In the genomic region with DNA sequence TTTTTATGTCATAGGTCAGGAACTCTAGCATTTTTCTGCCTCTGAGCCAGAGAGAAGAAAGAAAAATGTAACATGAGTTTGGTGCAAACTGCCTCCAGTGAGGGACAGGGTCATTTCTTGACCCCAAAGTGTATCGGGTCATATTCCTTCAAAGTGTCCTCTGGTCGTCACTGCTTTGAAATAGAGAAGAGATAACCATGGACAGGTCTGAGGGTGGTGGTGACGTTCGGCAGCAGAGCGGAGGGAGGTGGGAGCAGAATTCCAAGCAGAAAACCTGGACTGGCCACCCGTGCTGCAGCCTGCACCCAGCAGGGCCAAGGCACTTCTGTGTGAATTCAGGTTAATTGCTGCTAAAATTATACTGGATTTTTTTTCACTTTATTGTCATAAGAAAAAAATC, we compare ENCODE assay signal across 16 cellular contexts. TPM values are rescaled to one million over a fixed set of nuclear protein-coding genes. Genes with fewer than 3 reads are reported as not detected.
DNase-seq lines count a peak whose midpoint lies in the region; ATAC-seq, FAIRE-seq and TF ChIP-seq lines count a peak whose summit lies in the region.
"Had no signal": no experiment of that assay in that cellular context is flagged by ENCODE, and none has a peak within 500 bp of the region (broad histone marks: within the 10 kb centered on the region; RNA-seq: fewer than 3 reads in every experiment).

No MANE protein-coding gene starts in this region.

- intact Hi-C loops in activated CD8-positive, alpha-beta T cell treated with anti-CD3 and anti-CD28 coated beads for 36 hours (cut with micrococcal nuclease) = no loop called here
- intact Hi-C loops in Caco-2 (cut with micrococcal nuclease; ENCODE audit: unreplicated experiment) = no loop called here
- intact Hi-C loops in heart left ventricle (cut with DNase I) = no loop called here

- CTCF ChIA-PET in activated CD8-positive, alpha-beta T cell treated with anti-CD3 and anti-CD28 coated beads, Interleukin-2, amount 10 ng/mL, durations not matched to agents 7 days and 5 days (lab: Charles Lee) = no interaction called here
- CTCF ChIA-PET in activated CD8-positive, alpha-beta T cell treated with anti-CD3 and anti-CD28 coated beads for 36 hours (lab: Charles Lee) = interaction anchor here (4.2 kb wide), 1 partner anchor 14 kb away, joined by 23 read pairs; no protein-coding TSS in a partner anchor
- CTCF ChIA-PET in Caco-2 (lab: Charles Lee) = no interaction called here
- CTCF ChIA-PET in activated CD4-positive, alpha-beta T cell treated with anti-CD3 and anti-CD28 coated beads, Interleukin-2, amount 10 ng/mL, durations not matched to agents 7 days and 5 days (lab: Charles Lee) = interaction anchor here (0.9 to 1.1 kb wide), 2 partner anchors 18 to 95 kb away, joined by 3 to 4 read pairs; a partner anchor contains a TSS

- H3K27me3 ChIP-seq in Caco-2 (replicated peaks; ENCODE audit: control insufficient read depth, insufficient read depth, low read length) (no peaks in the 10 kb centered on the region), heart left ventricle (peaks cover 0 to 64% (median 0%) of the 10 kb centered on the region in 9 donors)

- ATAC-seq in activated CD8-positive, alpha-beta T cell treated with anti-CD3 and anti-CD28 coated beads, Interleukin-2, amount 10 ng/mL, durations not matched to agents 7 days and 5 days = no peak
- ATAC-seq in activated CD8-positive, alpha-beta T cell treated with anti-CD3 and anti-CD28 coated beads for 36 hours = no peak
- ATAC-seq in heart left ventricle = peak; percentile 28 to 80 (median 75)
- no peak for ATAC-seq in GM18517 (IDR thresholded peaks at IDR 0.05; ENCODE audit: unreplicated experiment)
- ATAC-seq: CD8-positive, alpha-beta T cell; HCT116 had no signal

- no peak overlapping the region for H3K4me3 ChIP-seq in Caco-2 (ENCODE audit: low read depth, low read length)
- no peak overlapping the region for H3K4me3 ChIP-seq in heart left ventricle
- H3K4me3 ChIP-seq: GM23248 had no signal

- WGBS in heart left ventricle, 4 donors = 38 to 46% (median 43%) methylated on average over 6 of the region's 6 CpGs

- H3K4me1 ChIP-seq in Caco-2 (peaks cover 34% of the 10 kb centered on the region), heart left ventricle (peaks cover 0 to 5% (median 0%) of the 10 kb centered on the region in 12 donors)

- H3K36me3 Mint-ChIP-seq in activated CD8-positive, alpha-beta T cell treated with anti-CD3 and anti-CD28 coated beads, Interleukin-2, amount 10 ng/mL, durations not matched to agents 7 days and 5 days (ENCODE audit: low read depth) = no peaks in the 10 kb centered on the region
- H3K36me3 Mint-ChIP-seq in activated CD8-positive, alpha-beta T cell treated with anti-CD3 and anti-CD28 coated beads for 36 hours (ENCODE audit: low read depth) = no peaks in the 10 kb centered on the region
- no peaks in the 10 kb centered on the region for H3K36me3 Mint-ChIP-seq in Caco-2 (ENCODE audit: insufficient read depth, unreplicated experiment)
- no peaks in the 10 kb centered on the region for H3K36me3 Mint-ChIP-seq in activated CD4-positive, alpha-beta T cell treated with anti-CD3 and anti-CD28 coated beads, Interleukin-2, amount 10 ng/mL, durations not matched to agents 7 days and 5 days (ENCODE audit: low read depth)
- H3K36me3 Mint-ChIP-seq: CD8-positive, alpha-beta T cell had no signal

- POLR2A ChIA-PET in activated CD8-positive, alpha-beta T cell treated with anti-CD3 and anti-CD28 coated beads, Interleukin-2, amount 10 ng/mL, durations not matched to agents 7 days and 5 days (lab: Charles Lee) = no interaction called here
- POLR2A ChIA-PET in activated CD8-positive, alpha-beta T cell treated with anti-CD3 and anti-CD28 coated beads for 36 hours (lab: Charles Lee) = no interaction called here
- POLR2A ChIA-PET in Caco-2 (lab: Charles Lee) = no interaction called here
- POLR2A ChIA-PET in activated CD4-positive, alpha-beta T cell treated with anti-CD3 and anti-CD28 coated beads, Interleukin-2, amount 10 ng/mL, durations not matched to agents 7 days and 5 days (lab: Charles Lee) = interaction anchor here (0.6 kb wide), 1 partner anchor 39 kb away, joined by 3 read pairs; no protein-coding TSS in a partner anchor

- no peak overlapping the region for H3K27ac ChIP-seq in heart left ventricle
- H3K27ac ChIP-seq: 22Rv1, GM23248 had no signal

- peaks cover 15% of the 10 kb centered on the region for H3K27me3 Mint-ChIP-seq in activated CD8-positive, alpha-beta T cell treated with anti-CD3 and anti-CD28 coated beads, Interleukin-2, amount 10 ng/mL, durations not matched to agents 7 days and 5 days (ENCODE audit: low read depth)
- peaks cover 3% of the 10 kb centered on the region for H3K27me3 Mint-ChIP-seq in activated CD8-positive, alpha-beta T cell treated with anti-CD3 and anti-CD28 coated beads for 36 hours
- H3K27me3 Mint-ChIP-seq in Caco-2 (ENCODE audit: insufficient read depth, unreplicated experiment) = no peaks in the 10 kb centered on the region
- peaks cover 11% of the 10 kb centered on the region for H3K27me3 Mint-ChIP-seq in activated CD4-positive, alpha-beta T cell treated with anti-CD3 and anti-CD28 coated beads, Interleukin-2, amount 10 ng/mL, durations not matched to agents 7 days and 5 days

- H3K36me3 ChIP-seq in Caco-2 (ENCODE audit: control insufficient read depth, insufficient read depth, low read length) (no peaks in the 10 kb centered on the region), heart left ventricle (no peaks in the 10 kb centered on the region)

- DNase-seq in activated CD8-positive, alpha-beta T cell treated with anti-CD3 and anti-CD28 coated beads, Interleukin-2, amount 10 ng/mL, durations not matched to agents 7 days and 5 days = peak; percentile 1
- DNase-seq in activated CD8-positive, alpha-beta T cell treated with anti-CD3 and anti-CD28 coated beads for 36 hours = no peak
- peak; percentile 45 to 68 for DNase-seq in Caco-2
- peak in 1 of 5 donors; percentile 14 for DNase-seq in heart left ventricle
- peak; percentile 57 for DNase-seq in left kidney (ENCODE audit: low read depth, low spot score)
- DNase-seq in activated CD4-positive, alpha-beta T cell treated with anti-CD3 and anti-CD28 coated beads, Interleukin-2, amount 10 ng/mL, durations not matched to agents 7 days and 5 days = no peak
- no peak for DNase-seq in GM19239 (ENCODE audit: insufficient read length, low spot score)
- DNase-seq: CD8-positive, alpha-beta T cell; COR-L47; DMS53; GF-D8; GM23248 had no signal

- no peak for TF ChIP-seq CTCF in activated CD8-positive, alpha-beta T cell treated with anti-CD3 and anti-CD28 coated beads for 36 hours (IDR thresholded peaks at IDR 0.05)
- TF ChIP-seq CTCF in Caco-2 (IDR thresholded peaks at IDR 0.05; ENCODE audit: insufficient read depth in 1 of 2, low read depth in 1 of 2, low read length in 1 of 2, severe bottlenecking in 1 of 2, unreplicated experiment in 1 of 2) (no peak), heart left ventricle (IDR thresholded peaks at IDR 0.05) (no peak)

- no peaks in the 10 kb centered on the region for H3K9me3 Mint-ChIP-seq in activated CD8-positive, alpha-beta T cell treated with anti-CD3 and anti-CD28 coated beads, Interleukin-2, amount 10 ng/mL, durations not matched to agents 7 days and 5 days (ENCODE audit: insufficient read depth)
- no peaks in the 10 kb centered on the region for H3K9me3 Mint-ChIP-seq in activated CD8-positive, alpha-beta T cell treated with anti-CD3 and anti-CD28 coated beads for 36 hours
- H3K9me3 Mint-ChIP-seq in Caco-2 (ENCODE audit: unreplicated experiment) = no peaks in the 10 kb centered on the region
- peaks cover 3% of the 10 kb centered on the region for H3K9me3 Mint-ChIP-seq in activated CD4-positive, alpha-beta T cell treated with anti-CD3 and anti-CD28 coated beads, Interleukin-2, amount 10 ng/mL, durations not matched to agents 7 days and 5 days
- H3K9me3 Mint-ChIP-seq: CD8-positive, alpha-beta T cell had no signal

- no peak for FAIRE-seq in GM19239 (lab: Jason Lieb, UNC)
- FAIRE-seq: HTR-8/SVneo had no signal

- H3K4me1 Mint-ChIP-seq in activated CD8-positive, alpha-beta T cell treated with anti-CD3 and anti-CD28 coated beads, Interleukin-2, amount 10 ng/mL, durations not matched to agents 7 days and 5 days (ENCODE audit: low read depth) = no peaks in the 10 kb centered on the region
- peaks cover 2% of the 10 kb centered on the region for H3K4me1 Mint-ChIP-seq in activated CD8-positive, alpha-beta T cell treated with anti-CD3 and anti-CD28 coated beads for 36 hours (ENCODE audit: low read depth)
- H3K4me1 Mint-ChIP-seq in Caco-2 (ENCODE audit: low read depth, unreplicated experiment) = peaks cover 29% of the 10 kb centered on the region
- peaks cover 2% of the 10 kb centered on the region for H3K4me1 Mint-ChIP-seq in activated CD4-positive, alpha-beta T cell treated with anti-CD3 and anti-CD28 coated beads, Interleukin-2, amount 10 ng/mL, durations not matched to agents 7 days and 5 days

- H3K4me3 Mint-ChIP-seq in activated CD8-positive, alpha-beta T cell treated with anti-CD3 and anti-CD28 coated beads, Interleukin-2, amount 10 ng/mL, durations not matched to agents 7 days and 5 days = no peak overlapping the region
- no peak overlapping the region for H3K4me3 Mint-ChIP-seq in activated CD8-positive, alpha-beta T cell treated with anti-CD3 and anti-CD28 coated beads for 36 hours
- no peak overlapping the region for H3K4me3 Mint-ChIP-seq in Caco-2 (ENCODE audit: unreplicated experiment)
- no peak overlapping the region for H3K4me3 Mint-ChIP-seq in activated CD4-positive, alpha-beta T cell treated with anti-CD3 and anti-CD28 coated beads, Interleukin-2, amount 10 ng/mL, durations not matched to agents 7 days and 5 days
- H3K4me3 Mint-ChIP-seq: CD8-positive, alpha-beta T cell had no signal

- no peak overlapping the region for H3K27ac Mint-ChIP-seq in activated CD8-positive, alpha-beta T cell treated with anti-CD3 and anti-CD28 coated beads, Interleukin-2, amount 10 ng/mL, durations not matched to agents 7 days and 5 days
- no peak overlapping the region for H3K27ac Mint-ChIP-seq in activated CD8-positive, alpha-beta T cell treated with anti-CD3 and anti-CD28 coated beads for 36 hours
- peak overlapping the region; percentile 22 for H3K27ac Mint-ChIP-seq in Caco-2 (ENCODE audit: unreplicated experiment)
- no peak overlapping the region for H3K27ac Mint-ChIP-seq in activated CD4-positive, alpha-beta T cell treated with anti-CD3 and anti-CD28 coated beads, Interleukin-2, amount 10 ng/mL, durations not matched to agents 7 days and 5 days
- H3K27ac Mint-ChIP-seq: CD8-positive, alpha-beta T cell had no signal

- H3K9me3 ChIP-seq in Caco-2 = no peaks in the 10 kb centered on the region
- H3K9me3 ChIP-seq in heart left ventricle = no peaks in the 10 kb centered on the region

- no TSS peak for BruUV-seq in Caco-2 (replicated peaks; lab: Mats Ljungman, UMichigan)

- TF ChIP-seq POLR2A in heart left ventricle (IDR thresholded peaks at IDR 0.05) = no peak

RNA-seq across cellular contexts. Expression of a gene that starts 38.1 kb away (rescaled TPM):
- total RNA-seq in activated CD8-positive, alpha-beta T cell treated with anti-CD3 and anti-CD28 coated beads, Interleukin-2, amount 10 ng/mL, durations not matched to agents 7 days and 5 days = 10 to 100 TPM; 67.4 to 71.2 TPM
- 10 to 100 TPM; 63.7 to 68.4 TPM for total RNA-seq in activated CD8-positive, alpha-beta T cell treated with anti-CD3 and anti-CD28 coated beads for 36 hours
- total RNA-seq in Caco-2 (2022) (91.3 and 103 TPM in 2 replicates), heart left ventricle (10 to 100 TPM; 32.6 to 55.5 (median 48.5) TPM)
- polyA plus RNA-seq in heart left ventricle = 10 to 100 TPM; 38.8 to 66.9 TPM
- total RNA-seq in activated CD4-positive, alpha-beta T cell treated with anti-CD3 and anti-CD28 coated beads, Interleukin-2, amount 10 ng/mL, durations not matched to agents 7 days and 5 days = 10 to 100 TPM; 67.8 to 70.5 TPM

Comparison
In these comparisons a context has a peak if more than half of its experiments do, and no peak if none do; other contexts are left out.
1. DNase-seq: peak in activated CD8-positive, alpha-beta T cell treated with anti-CD3 and anti-CD28 coated beads, Interleukin-2, amount 10 ng/mL, durations not matched to agents 7 days and 5 days (single experiment), Caco-2 (2 of 2) and left kidney (single experiment); none in activated CD8-positive, alpha-beta T cell treated with anti-CD3 and anti-CD28 coated beads for 36 hours (single experiment), activated CD4-positive, alpha-beta T cell treated with anti-CD3 and anti-CD28 coated beads, Interleukin-2, amount 10 ng/mL, durations not matched to agents 7 days and 5 days (single experiment) and GM19239 (single experiment).
2. CTCF ChIA-PET loops: an anchor here in activated CD8-positive, alpha-beta T cell treated with anti-CD3 and anti-CD28 coated beads for 36 hours (4.2 kb wide) and activated CD4-positive, alpha-beta T cell treated with anti-CD3 and anti-CD28 coated beads, Interleukin-2, amount 10 ng/mL, durations not matched to agents 7 days and 5 days (0.9 to 1.1 kb wide); none called in activated CD8-positive, alpha-beta T cell treated with anti-CD3 and anti-CD28 coated beads, Interleukin-2, amount 10 ng/mL, durations not matched to agents 7 days and 5 days and Caco-2.
3. ATAC-seq: peak in heart left ventricle (4 of 4); none in activated CD8-positive, alpha-beta T cell treated with anti-CD3 and anti-CD28 coated beads, Interleukin-2, amount 10 ng/mL, durations not matched to agents 7 days and 5 days (single experiment), activated CD8-positive, alpha-beta T cell treated with anti-CD3 and anti-CD28 coated beads for 36 hours (single experiment) and GM18517 (single experiment).